In genomic region chr2:37705191-37705590, GRCh38 we compare ENCODE assay signal across 35 cellular contexts.
"Had no signal": no experiment of that assay in that cellular context is flagged by ENCODE, and none has a peak within 500 bp of the region (broad histone marks: within the 10 kb centered on the region; RNA-seq: fewer than 3 reads in every experiment).

No MANE protein-coding gene starts in this region.

- H3K27me3 ChIP-seq: brain microvascular endothelial cell, cardiac muscle cell, MG63 had no signal

- FAIRE-seq: RCC 7860 had no signal

- H3K4me3 Mint-ChIP-seq: activated CD8-positive, alpha-beta T cell treated with anti-CD3 and anti-CD28 coated beads, Interleukin-2, amount 10 ng/mL, durations not matched to agents 7 days and 5 days; activated naive CD8-positive, alpha-beta T cell treated with anti-CD3 and anti-CD28 coated beads for 36 hours; activated T-cell treated with anti-CD3 and anti-CD28 coated beads, Interleukin-2, amount 50 U/mL, for 24 hours; central memory CD8-positive, alpha-beta T cell; T-cell had no signal

- H3K9me3 ChIP-seq: MG63 had no signal

- H3K4me2 ChIP-seq: PC-9 had no signal

- H3K4me3 ChIP-seq: cardiac muscle cell, MG63, PC-9 had no signal

- H3K36me3 Mint-ChIP-seq: activated naive CD8-positive, alpha-beta T cell treated with anti-CD3 and anti-CD28 coated beads for 36 hours; T-cell had no signal

- DNase-seq: activated CD4-positive, alpha-beta T cell treated with anti-CD3 and anti-CD28 coated beads for 1 hour; activated CD4-positive, alpha-beta T cell treated with anti-CD3 and anti-CD28 coated beads for 48 hours; activated CD4-positive, CD25-positive, alpha-beta regulatory T cell; activated CD8-positive, alpha-beta T cell treated with anti-CD3 and anti-CD28 coated beads, Interleukin-2, amount 10 ng/mL, durations not matched to agents 7 days and 5 days; activated gamma-delta T cell; activated naive CD4-positive, alpha-beta T cell treated with anti-CD3 and anti-CD28 coated beads, Interleukin-2, amount 50 U/mL, for 16 hours; activated naive CD8-positive, alpha-beta T cell treated with anti-CD3 and anti-CD28 coated beads for 36 hours; activated T-cell treated with anti-CD3 and anti-CD28 coated beads, Interleukin-2, amount 50 U/mL, for 24 hours; amniotic stem cell; aorta; brain microvascular endothelial cell; Kasumi-1; KG1; MG63; NCI-H1048; NCI-H1105 treated with DMSO at 0.1 percent for 48 hours; NCI-H1436; NCI-H1694; NCI-H1930; NCI-H2081 treated with DMSO at 0.1 percent for 48 hours; NCI-H345; NCI-H524 treated with DMSO at 0.1 percent for 48 hours; NCI-H748 treated with DMSO at 0.1 percent for 48 hours; NK-92 treated with Interleukin-12 subunit alpha and Interleukin-12 subunit beta, amount 100 ng/mL, for 24 hours; PC-9; SIG-M5; T-cell; T-helper 2 cell; T-helper 9 cell; WERI-Rb-1 had no signal

- H2AFZ ChIP-seq: PC-9 had no signal

- H3K27me3 Mint-ChIP-seq: activated naive CD8-positive, alpha-beta T cell treated with anti-CD3 and anti-CD28 coated beads for 36 hours; activated T-cell treated with anti-CD3 and anti-CD28 coated beads, Interleukin-2, amount 50 U/mL, for 24 hours; central memory CD8-positive, alpha-beta T cell; T-cell had no signal

- H3K9me3 Mint-ChIP-seq: activated T-cell treated with anti-CD3 and anti-CD28 coated beads, Interleukin-2, amount 50 U/mL, for 24 hours; central memory CD8-positive, alpha-beta T cell had no signal

- H3K36me3 ChIP-seq: brain microvascular endothelial cell, cardiac muscle cell, MG63, WERI-Rb-1 had no signal

- H3K27ac ChIP-seq: brain microvascular endothelial cell, cardiac muscle cell, PC-9, RWPE1, WERI-Rb-1 had no signal

- H3K27ac Mint-ChIP-seq: activated CD8-positive, alpha-beta T cell treated with anti-CD3 and anti-CD28 coated beads, Interleukin-2, amount 10 ng/mL, durations not matched to agents 7 days and 5 days; activated naive CD8-positive, alpha-beta T cell treated with anti-CD3 and anti-CD28 coated beads for 36 hours; activated T-cell treated with anti-CD3 and anti-CD28 coated beads, Interleukin-2, amount 50 U/mL, for 24 hours; activated T-helper 2 cell treated with anti-CD3 and anti-CD28 coated beads, Interferon-gamma antibody, Interleukin-2, Interleukin-4, amounts not matched to agents 10 μg/mL and 5 μg/mL and 100 μg/mL, durations not matched to agents 14 hours and 24 hours and 36 hours had no signal
